18 cellular contexts compared by ENCODE assay signal in the genomic region with DNA sequence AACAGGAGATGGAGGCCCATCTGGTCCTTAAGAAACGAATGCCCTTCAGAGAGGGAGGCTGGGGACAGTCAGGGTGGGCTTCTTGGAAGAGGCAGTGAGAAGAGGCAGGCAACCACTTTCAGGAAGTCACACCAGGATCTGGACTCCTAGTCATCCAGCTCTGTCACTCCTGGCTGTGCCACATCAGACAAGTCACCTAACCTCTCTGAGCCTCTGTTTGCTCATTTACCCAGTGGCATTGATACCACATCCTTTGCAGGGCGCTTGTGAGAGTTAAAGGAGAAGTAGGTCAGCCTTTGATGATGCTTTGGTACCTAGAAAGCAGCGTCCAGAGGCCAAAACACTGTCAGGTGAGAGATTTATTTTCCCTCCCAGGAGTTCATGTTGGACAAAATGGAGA. TPM values are rescaled to one million over a fixed set of nuclear protein-coding genes. Genes with fewer than 3 reads are reported as not detected.
"Had no signal": no experiment of that assay in that cellular context is flagged by ENCODE, and none has a peak within 500 bp of the region (broad histone marks: within the 10 kb centered on the region; RNA-seq: fewer than 3 reads in every experiment).

No MANE protein-coding gene starts in this region.

- H3K27ac ChIP-seq: adrenal gland, gastroesophageal sphincter, heart right ventricle, sigmoid colon, tibial artery had no signal

- H3K9me3 ChIP-seq: adrenal gland, gastroesophageal sphincter, heart right ventricle, sigmoid colon, tibial artery had no signal

- H3K36me3 Mint-ChIP-seq: mesothelial cell of epicardium had no signal

- ATAC-seq: gastroesophageal sphincter, left cardiac atrium had no signal

- H3K4me1 ChIP-seq: adrenal gland, tibial artery had no signal

- H3K27ac Mint-ChIP-seq: mesothelial cell of epicardium, nephron progenitor cell had no signal

- H3K4me3 ChIP-seq: adrenal gland, gastroesophageal sphincter, heart right ventricle, lung, sigmoid colon, tibial artery had no signal

- H3K27me3 ChIP-seq: adrenal gland, gastroesophageal sphincter, sigmoid colon had no signal

- H3K36me3 ChIP-seq: adrenal gland, gastroesophageal sphincter, heart right ventricle, sigmoid colon, tibial artery had no signal

- DNase-seq: activated CD4-positive, CD25-positive, alpha-beta regulatory T cell treated with anti-CD3 and anti-CD28 coated beads, Interleukin-2, amount 50 U/mL, for 72 hours; activated CD8-positive, alpha-beta memory T cell treated with anti-CD3 and anti-CD28 coated beads for 24 hours; activated effector memory CD4-positive, alpha-beta T cell treated with anti-CD3 and anti-CD28 coated beads, Interleukin-2, amount 50 U/mL, for 16 hours; activated T-cell treated with anti-CD3 and anti-CD28 coated beads for 4 hours; adrenal gland; caudate nucleus; heart right ventricle; left cardiac atrium; nephron progenitor cell; sigmoid colon; stimulated activated CD4-positive, alpha-beta T cell treated with anti-CD3 and anti-CD28 coated beads, Interleukin-1b, Interleukin-23, amount 100 ng/mL, for 48 hours; T-helper 9 cell; tibial artery had no signal

- H3K4me3 Mint-ChIP-seq: mesothelial cell of epicardium, nephron progenitor cell had no signal

- H3K9me3 Mint-ChIP-seq: mesothelial cell of epicardium, nephron progenitor cell had no signal

RNA-seq across cellular contexts. Expression of gene CCDC197, which starts 11.1 kb away (rescaled TPM):
- total RNA-seq: adrenal gland, gastroesophageal sphincter, left cardiac atrium, lung, mesothelial cell of epicardium, osteocyte, pulmonary artery endothelial cell, sigmoid colon had no signal

RNA-seq across cellular contexts. Expression of gene ASB2, which starts 31.9 kb away (rescaled TPM):
- total RNA-seq: pulmonary artery endothelial cell had no signal
